13 cellular contexts compared by ENCODE assay signal in the genomic region with DNA sequence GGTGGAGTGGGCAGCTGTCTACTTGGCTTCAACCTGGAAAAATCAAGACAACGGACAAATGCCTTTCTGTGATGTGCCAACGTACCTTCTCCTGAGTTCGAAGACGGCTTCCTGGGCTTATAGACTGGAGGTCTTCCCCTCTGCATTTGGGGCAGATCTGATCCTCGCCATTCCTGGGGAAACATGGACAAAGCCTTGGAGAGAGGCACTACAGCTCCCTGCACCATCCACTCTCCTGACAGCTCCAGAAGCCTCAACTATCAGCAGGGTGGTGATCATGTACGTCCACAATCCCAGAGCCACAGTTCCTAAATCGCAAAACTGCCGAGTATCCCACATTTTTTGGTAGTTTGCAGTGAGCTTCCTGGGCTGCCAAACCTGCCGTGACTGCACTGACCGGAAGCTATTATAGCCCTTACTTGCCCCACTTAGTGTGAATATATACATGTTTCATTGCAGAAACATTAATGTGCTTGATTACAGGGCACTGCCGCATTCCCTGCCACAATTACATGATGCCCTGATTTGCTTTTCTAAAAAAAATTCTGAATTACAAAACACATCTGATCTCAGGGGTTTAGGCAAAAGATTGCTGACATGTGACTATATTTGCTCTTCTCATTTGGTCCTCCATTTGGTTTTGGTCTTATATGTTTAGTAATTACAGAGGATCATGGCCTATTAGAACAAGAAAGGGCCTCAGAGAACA. TPM values are rescaled to one million over a fixed set of nuclear protein-coding genes. Genes with fewer than 3 reads are reported as not detected.
DNase-seq lines count a peak whose midpoint lies in the region; ATAC-seq and TF ChIP-seq lines count a peak whose summit lies in the region.
"Had no signal": no experiment of that assay in that cellular context is flagged by ENCODE, and none has a peak within 500 bp of the region (broad histone marks: within the 10 kb centered on the region; RNA-seq: fewer than 3 reads in every experiment).

No MANE protein-coding gene starts in this region.

- peak overlapping the region; percentile 30 for H3K4me3 ChIP-seq in OCI-LY3 (ENCODE audit: low read length)
- H3K4me3 ChIP-seq: MG63 had no signal

- H3K9me3 Mint-ChIP-seq in activated CD4-positive, alpha-beta T cell treated with anti-CD3 and anti-CD28 coated beads, Interleukin-2, amount 10 ng/mL, durations not matched to agents 24 days and 14 days, result no peaks in the 10 kb centered on the region
- no peaks in the 10 kb centered on the region for H3K9me3 Mint-ChIP-seq in chondrocyte (ENCODE audit: low read depth)
- no peaks in the 10 kb centered on the region for H3K9me3 Mint-ChIP-seq in stimulated activated memory B cell treated with anti-CD40 and anti-IgM and Interleukin-4, amounts not matched to agents 10 μg/mL and 1 μg/mL and 100 μg/mL, for 72 hours
- H3K9me3 Mint-ChIP-seq: neural crest cell had no signal

- H3K9ac ChIP-seq in OCI-LY3 (ENCODE audit: low read length), result peak overlapping the region; percentile 73; the same call in 1 of the 2 replicates

- H3K27me3 ChIP-seq in OCI-LY3 (ENCODE audit: low read depth, low read length), result no peaks in the 10 kb centered on the region
- H3K27me3 ChIP-seq: brain microvascular endothelial cell, MG63 had no signal

- TF ChIP-seq CTCF in OCI-LY3 (IDR thresholded peaks at IDR 0.05; ENCODE audit: low read depth, low read length) (no peak), chondrocyte (IDR thresholded peaks at IDR 0.05) (no peak)

- H2AFZ ChIP-seq in OCI-LY3 (ENCODE audit: low read depth, low read length), result no peak overlapping the region

- peaks cover 96% of the 10 kb centered on the region for H3K4me1 ChIP-seq in OCI-LY3 (ENCODE audit: low read length)

- ATAC-seq in stimulated activated memory B cell treated with anti-CD40 and anti-IgM and Interleukin-4, amounts not matched to agents 10 μg/mL and 1 μg/mL and 100 μg/mL, for 72 hours, result no peak
- no peak for ATAC-seq in GM18870 (IDR thresholded peaks at IDR 0.05; ENCODE audit: unreplicated experiment)
- ATAC-seq: left colon had no signal

- DNase-seq in activated CD4-positive, alpha-beta T cell treated with anti-CD3 and anti-CD28 coated beads, Interleukin-2, amount 10 ng/mL, durations not matched to agents 24 days and 14 days, result no peak
- DNase-seq in activated CD4-positive, alpha-beta T cell treated with anti-CD3 and anti-CD28 coated beads, Interleukin-2, amount 50 U/mL, for 4 hours, result no peak
- DNase-seq in chondrocyte (ENCODE audit: low spot score) (peak; percentile 21), cerebellar nuclear complex (lab: John Stamatoyannopoulos, UW) (no peak), NCI-H446 treated with DMSO at 0.1 percent for 48 hours (lab: John Stamatoyannopoulos, UW) (no peak)
- DNase-seq: brain microvascular endothelial cell, HCEC 1CT, left colon, MG63 had no signal

- H3K27me3 Mint-ChIP-seq in activated CD4-positive, alpha-beta T cell treated with anti-CD3 and anti-CD28 coated beads, Interleukin-2, amount 10 ng/mL, durations not matched to agents 24 days and 14 days, result no peaks in the 10 kb centered on the region
- H3K27me3 Mint-ChIP-seq in chondrocyte (ENCODE audit: low read depth), result no peaks in the 10 kb centered on the region
- no peaks in the 10 kb centered on the region for H3K27me3 Mint-ChIP-seq in stimulated activated memory B cell treated with anti-CD40 and anti-IgM and Interleukin-4, amounts not matched to agents 10 μg/mL and 1 μg/mL and 100 μg/mL, for 72 hours

- peak overlapping the region; percentile 93 for H3K4me3 Mint-ChIP-seq in activated CD4-positive, alpha-beta T cell treated with anti-CD3 and anti-CD28 coated beads, Interleukin-2, amount 10 ng/mL, durations not matched to agents 24 days and 14 days
- H3K4me3 Mint-ChIP-seq in chondrocyte (ENCODE audit: unreplicated experiment), result no peak overlapping the region
- H3K4me3 Mint-ChIP-seq in stimulated activated memory B cell treated with anti-CD40 and anti-IgM and Interleukin-4, amounts not matched to agents 10 μg/mL and 1 μg/mL and 100 μg/mL, for 72 hours, result peak overlapping the region; percentile 94
- H3K4me3 Mint-ChIP-seq: neural crest cell had no signal

- peak overlapping the region; percentile 96 for H3K27ac Mint-ChIP-seq in activated CD4-positive, alpha-beta T cell treated with anti-CD3 and anti-CD28 coated beads, Interleukin-2, amount 10 ng/mL, durations not matched to agents 24 days and 14 days
- peak overlapping the region; percentile 97 for H3K27ac Mint-ChIP-seq in chondrocyte (ENCODE audit: unreplicated experiment)
- peak overlapping the region; percentile 98 for H3K27ac Mint-ChIP-seq in stimulated activated memory B cell treated with anti-CD40 and anti-IgM and Interleukin-4, amounts not matched to agents 10 μg/mL and 1 μg/mL and 100 μg/mL, for 72 hours

- peaks cover 42% of the 10 kb centered on the region for H3K36me3 ChIP-seq in OCI-LY3 (replicated peaks; ENCODE audit: low read depth, low read length)
- H3K36me3 ChIP-seq: brain microvascular endothelial cell, MG63 had no signal

- H3K4me1 Mint-ChIP-seq in activated CD4-positive, alpha-beta T cell treated with anti-CD3 and anti-CD28 coated beads, Interleukin-2, amount 10 ng/mL, durations not matched to agents 24 days and 14 days, result peaks cover 78% of the 10 kb centered on the region
- H3K4me1 Mint-ChIP-seq in chondrocyte (ENCODE audit: low read depth), result peaks cover 94% of the 10 kb centered on the region
- H3K4me1 Mint-ChIP-seq in stimulated activated memory B cell treated with anti-CD40 and anti-IgM and Interleukin-4, amounts not matched to agents 10 μg/mL and 1 μg/mL and 100 μg/mL, for 72 hours, result peaks cover 93% of the 10 kb centered on the region

- H3K27ac ChIP-seq in OCI-LY3 (ENCODE audit: low read length), result peak overlapping the region; percentile 94
- H3K27ac ChIP-seq: brain microvascular endothelial cell had no signal

- peak overlapping the region; percentile 69 for H3K4me2 ChIP-seq in OCI-LY3 (ENCODE audit: low read length)

- peaks cover 73% of the 10 kb centered on the region for H3K36me3 Mint-ChIP-seq in activated CD4-positive, alpha-beta T cell treated with anti-CD3 and anti-CD28 coated beads, Interleukin-2, amount 10 ng/mL, durations not matched to agents 24 days and 14 days (ENCODE audit: low read depth)
- H3K36me3 Mint-ChIP-seq in chondrocyte (ENCODE audit: low read depth), result no peaks in the 10 kb centered on the region
- peaks cover 70% of the 10 kb centered on the region for H3K36me3 Mint-ChIP-seq in stimulated activated memory B cell treated with anti-CD40 and anti-IgM and Interleukin-4, amounts not matched to agents 10 μg/mL and 1 μg/mL and 100 μg/mL, for 72 hours

- intact Hi-C loops in activated CD4-positive, alpha-beta T cell treated with anti-CD3 and anti-CD28 coated beads, Interleukin-2, amount 10 ng/mL, durations not matched to agents 24 days and 14 days (cut with micrococcal nuclease), result no loop called here

- peaks cover 100% of the 10 kb centered on the region for H3K79me2 ChIP-seq in OCI-LY3 (ENCODE audit: low read length)

- H4K20me1 ChIP-seq in OCI-LY3 (ENCODE audit: insufficient read depth, low read length), result no peaks in the 10 kb centered on the region

- no peaks in the 10 kb centered on the region for H3K9me3 ChIP-seq in OCI-LY3 (ENCODE audit: insufficient read depth, low read length)
- H3K9me3 ChIP-seq: MG63 had no signal

RNA-seq across cellular contexts. Expression of a gene that starts 2.8 kb away (rescaled TPM):
- total RNA-seq in activated CD4-positive, alpha-beta T cell treated with anti-CD3 and anti-CD28 coated beads, Interleukin-2, amount 10 ng/mL, durations not matched to agents 24 days and 14 days, result 164 and 166 TPM in 2 replicates
- total RNA-seq in chondrocyte, result 10.0 to 11.3 TPM (median 10.8 TPM) in 3 replicates

RNA-seq across cellular contexts. Expression of a gene that starts 46.8 kb away (rescaled TPM):
- total RNA-seq in activated CD4-positive, alpha-beta T cell treated with anti-CD3 and anti-CD28 coated beads, Interleukin-2, amount 10 ng/mL, durations not matched to agents 24 days and 14 days, result 132 and 144 TPM in 2 replicates
- total RNA-seq in chondrocyte, result 73.5 to 115 TPM (median 77.8 TPM) in 3 replicates

Comparison
In these comparisons a context has a peak if more than half of its experiments do, and no peak if none do; other contexts are left out.
1. RNA of a gene that starts 2.8 kb away (total RNA-seq): 164 to 166 TPM in activated CD4-positive, alpha-beta T cell treated with anti-CD3 and anti-CD28 coated beads, Interleukin-2, amount 10 ng/mL, durations not matched to agents 24 days and 14 days; 10.0 to 11.3 TPM in chondrocyte; every median in the first group is over 10 times any median in the second.
2. Peak in every context shown above with its lines, with median percentiles within 50 percentile points of each other: H3K27ac Mint-ChIP-seq.